In genomic region chr19:39959407-39959806, GRCh38 we compare ENCODE assay signal across 8 cellular contexts. TPM values are rescaled to one million over a fixed set of nuclear protein-coding genes. Genes with fewer than 3 reads are reported as not detected.
DNase-seq lines count a peak whose midpoint lies in the region; ATAC-seq and TF ChIP-seq lines count a peak whose summit lies in the region.
"Not testable (repeated sequence)": the region's sequence is repeated elsewhere in the genome, so short reads cannot be mapped to it uniquely, and the experiment has no call there.

No MANE protein-coding gene starts in this region.

- not testable (repeated sequence) for H3K4me3 ChIP-seq in CD8-positive, alpha-beta T cell (ENCODE audit: low read depth, low read length)
- peak overlapping the region; percentile 24 for H3K4me3 ChIP-seq in naive thymus-derived CD4-positive, alpha-beta T cell (ENCODE audit: low read length)

- not testable (repeated sequence) for H3K9me3 Mint-ChIP-seq in CD8-positive, alpha-beta T cell; T-helper 2 cell treated with Interferon-gamma antibody and Interleukin-4, amounts not matched to agents 5 μg/mL and 100 μg/mL, for 36 hours; activated CD8-positive, alpha-beta T cell treated with anti-CD3 and anti-CD28 coated beads for 36 hours; activated naive CD4-positive, alpha-beta T cell treated with anti-CD3 and anti-CD28 coated beads for 36 hours; central memory CD8-positive, alpha-beta T cell; naive thymus-derived CD4-positive, alpha-beta T cell

- H3K36me3 Mint-ChIP-seq in CD8-positive, alpha-beta T cell; T-helper 2 cell treated with Interferon-gamma antibody and Interleukin-4, amounts not matched to agents 5 μg/mL and 100 μg/mL, for 36 hours (ENCODE audit: low read depth); activated CD8-positive, alpha-beta T cell treated with anti-CD3 and anti-CD28 coated beads for 36 hours (ENCODE audit: low read depth); activated naive CD4-positive, alpha-beta T cell treated with anti-CD3 and anti-CD28 coated beads for 36 hours (ENCODE audit: low read depth); central memory CD8-positive, alpha-beta T cell (ENCODE audit: insufficient read depth); naive thymus-derived CD4-positive, alpha-beta T cell: not testable (repeated sequence)

- not testable (repeated sequence) for H3K27me3 Mint-ChIP-seq in CD8-positive, alpha-beta T cell (ENCODE audit: low read depth); T-helper 2 cell treated with Interferon-gamma antibody and Interleukin-4, amounts not matched to agents 5 μg/mL and 100 μg/mL, for 36 hours (ENCODE audit: low read depth); activated CD8-positive, alpha-beta T cell treated with anti-CD3 and anti-CD28 coated beads for 36 hours; activated naive CD4-positive, alpha-beta T cell treated with anti-CD3 and anti-CD28 coated beads for 36 hours (ENCODE audit: low read depth); central memory CD8-positive, alpha-beta T cell; naive thymus-derived CD4-positive, alpha-beta T cell

- H3K27ac ChIP-seq in CD8-positive, alpha-beta T cell (ENCODE audit: low read depth, low read length) = not testable (repeated sequence)
- peak overlapping the region; percentile 67 for H3K27ac ChIP-seq in naive thymus-derived CD4-positive, alpha-beta T cell (ENCODE audit: low read depth, low read length)

- DNase-seq in CD8-positive, alpha-beta T cell; T-helper 2 cell treated with Interferon-gamma antibody and Interleukin-4, amounts not matched to agents 5 μg/mL and 100 μg/mL, for 36 hours (ENCODE audit: low spot score); activated CD8-positive, alpha-beta T cell treated with anti-CD3 and anti-CD28 coated beads for 36 hours; central memory CD8-positive, alpha-beta T cell (ENCODE audit: low spot score in 2 of 2): not testable (repeated sequence)
- DNase-seq in MV-4-11 (lab: John Stamatoyannopoulos, UW) = peak; percentile 24
- peak; percentile 9 for DNase-seq in activated naive CD4-positive, alpha-beta T cell treated with anti-CD3 and anti-CD28 coated beads for 36 hours
- DNase-seq in naive thymus-derived CD4-positive, alpha-beta T cell = peak in 2 of 9 donors; percentile 13 to 19
- DNase-seq in stimulated activated naive CD8-positive, alpha-beta T cell treated with anti-CD3 and anti-CD28 coated beads, Interleukin-15, Interleukin-2, amounts not matched to agents 100 U/mL and 50 U/mL, for 24 hours = peak; percentile 6

- not testable (repeated sequence) for H3K36me3 ChIP-seq in CD8-positive, alpha-beta T cell (ENCODE audit: insufficient read depth, low read length); naive thymus-derived CD4-positive, alpha-beta T cell (ENCODE audit: control insufficient read depth in 2 of 3, insufficient read depth in 3 of 3, low read length in 3 of 3)

- TF ChIP-seq CTCF in CD8-positive, alpha-beta T cell (IDR thresholded peaks at IDR 0.05); activated CD8-positive, alpha-beta T cell treated with anti-CD3 and anti-CD28 coated beads for 36 hours (IDR thresholded peaks at IDR 0.05): not testable (repeated sequence)

- POLR2A ChIA-PET in CD8-positive, alpha-beta T cell (lab: Charles Lee) = interaction anchor here (1.1 kb wide), 1 partner anchor 11 kb away, joined by 7 read pairs; the partner anchor contains the start of gene PSMC4
- POLR2A ChIA-PET in activated CD8-positive, alpha-beta T cell treated with anti-CD3 and anti-CD28 coated beads for 36 hours (lab: Charles Lee) = not testable (repeated sequence)
- POLR2A ChIA-PET in naive thymus-derived CD4-positive, alpha-beta T cell (lab: Charles Lee) = interaction anchor here (1.0 to 3.0 kb wide), 4 partner anchors 10 to 52 kb away, joined by 3 to 30 read pairs (median 8); partner anchors contain the start of gene PSMC4

- H3K4me1 ChIP-seq in CD8-positive, alpha-beta T cell (ENCODE audit: insufficient read depth, low read length) = peaks cover 28% of the 10 kb centered on the region
- peaks cover 3 to 26% of the 10 kb centered on the region in 2 donors for H3K4me1 ChIP-seq in naive thymus-derived CD4-positive, alpha-beta T cell (ENCODE audit: control insufficient read depth in 2 of 2, insufficient read depth in 2 of 2, low read length in 2 of 2)

- peak overlapping the region; percentile 87 for H3K27ac Mint-ChIP-seq in CD8-positive, alpha-beta T cell
- H3K27ac Mint-ChIP-seq in T-helper 2 cell treated with Interferon-gamma antibody and Interleukin-4, amounts not matched to agents 5 μg/mL and 100 μg/mL, for 36 hours = peak overlapping the region; percentile 70
- peak overlapping the region; percentile 86 for H3K27ac Mint-ChIP-seq in activated CD8-positive, alpha-beta T cell treated with anti-CD3 and anti-CD28 coated beads for 36 hours
- peak overlapping the region; percentile 98 for H3K27ac Mint-ChIP-seq in activated naive CD4-positive, alpha-beta T cell treated with anti-CD3 and anti-CD28 coated beads for 36 hours
- H3K27ac Mint-ChIP-seq in central memory CD8-positive, alpha-beta T cell (ENCODE audit: low read depth) = peak overlapping the region; percentile 78
- peak overlapping the region; percentile 67 to 98 (median 95) for H3K27ac Mint-ChIP-seq in naive thymus-derived CD4-positive, alpha-beta T cell

- intact Hi-C loops in CD8-positive, alpha-beta T cell (cut with DNase I, micrococcal nuclease); activated CD8-positive, alpha-beta T cell treated with anti-CD3 and anti-CD28 coated beads for 36 hours (cut with micrococcal nuclease): not testable (repeated sequence)
- intact Hi-C loops in activated naive CD4-positive, alpha-beta T cell treated with anti-CD3 and anti-CD28 coated beads for 36 hours (cut with micrococcal nuclease) = loop anchor here (10.0 kb wide), 1 partner anchor 655 kb away; no protein-coding TSS in a partner anchor
- intact Hi-C loops in naive thymus-derived CD4-positive, alpha-beta T cell (cut with micrococcal nuclease) = loop anchor here in 1 of 2 donors (1.0 kb wide), 2 partner anchors 11 to 15 kb away; no protein-coding TSS in a partner anchor

- CTCF ChIA-PET in CD8-positive, alpha-beta T cell (lab: Charles Lee) = interaction anchor here (1.0 to 6.9 kb wide), 2 partner anchors 10 to 191 kb away, joined by 3 to 55 read pairs; partner anchors contain the start of gene PSMC4
- CTCF ChIA-PET in activated CD8-positive, alpha-beta T cell treated with anti-CD3 and anti-CD28 coated beads for 36 hours (lab: Charles Lee) = interaction anchor here (1.1 kb wide), 1 partner anchor 11 kb away, joined by 4 read pairs; the partner anchor contains the start of gene PSMC4
- CTCF ChIA-PET in activated naive CD4-positive, alpha-beta T cell treated with anti-CD3 and anti-CD28 coated beads for 36 hours (lab: Charles Lee) = interaction anchor here (2.2 kb wide), 1 partner anchor 11 kb away, joined by 17 read pairs; the partner anchor contains the start of gene PSMC4
- CTCF ChIA-PET in naive thymus-derived CD4-positive, alpha-beta T cell (lab: Charles Lee) = interaction anchor here (3.1 kb wide), 1 partner anchor 11 kb away, joined by 14 read pairs; the partner anchor contains the start of gene PSMC4

- H3K4me3 Mint-ChIP-seq in CD8-positive, alpha-beta T cell = peak overlapping the region; percentile 69
- H3K4me3 Mint-ChIP-seq in T-helper 2 cell treated with Interferon-gamma antibody and Interleukin-4, amounts not matched to agents 5 μg/mL and 100 μg/mL, for 36 hours = peak overlapping the region; percentile 16
- peak overlapping the region; percentile 65 for H3K4me3 Mint-ChIP-seq in activated CD8-positive, alpha-beta T cell treated with anti-CD3 and anti-CD28 coated beads for 36 hours
- H3K4me3 Mint-ChIP-seq in activated naive CD4-positive, alpha-beta T cell treated with anti-CD3 and anti-CD28 coated beads for 36 hours = peak overlapping the region; percentile 62
- not testable (repeated sequence) for H3K4me3 Mint-ChIP-seq in central memory CD8-positive, alpha-beta T cell
- peak overlapping the region; percentile 32 to 88 (median 82) for H3K4me3 Mint-ChIP-seq in naive thymus-derived CD4-positive, alpha-beta T cell

- not testable (repeated sequence) for ATAC-seq in CD8-positive, alpha-beta T cell; activated CD8-positive, alpha-beta T cell treated with anti-CD3 and anti-CD28 coated beads for 36 hours; central memory CD8-positive, alpha-beta T cell (replicated peaks; ENCODE audit: extremely low read depth, poor library complexity, severe bottlenecking); naive thymus-derived CD4-positive, alpha-beta T cell; stimulated activated naive CD8-positive, alpha-beta T cell treated with anti-CD3 and anti-CD28 coated beads, Interleukin-15, Interleukin-2, amounts not matched to agents 100 U/mL and 50 U/mL, for 24 hours

- not testable (repeated sequence) for H3K9me3 ChIP-seq in CD8-positive, alpha-beta T cell (ENCODE audit: low read length); naive thymus-derived CD4-positive, alpha-beta T cell (ENCODE audit: control insufficient read depth in 2 of 3, low read length in 3 of 3)

- peaks cover 49% of the 10 kb centered on the region for H3K4me1 Mint-ChIP-seq in CD8-positive, alpha-beta T cell (ENCODE audit: low read depth)
- peaks cover 38% of the 10 kb centered on the region for H3K4me1 Mint-ChIP-seq in T-helper 2 cell treated with Interferon-gamma antibody and Interleukin-4, amounts not matched to agents 5 μg/mL and 100 μg/mL, for 36 hours (ENCODE audit: low read depth)
- H3K4me1 Mint-ChIP-seq in activated CD8-positive, alpha-beta T cell treated with anti-CD3 and anti-CD28 coated beads for 36 hours (ENCODE audit: low read depth) = peaks cover 36% of the 10 kb centered on the region
- H3K4me1 Mint-ChIP-seq in activated naive CD4-positive, alpha-beta T cell treated with anti-CD3 and anti-CD28 coated beads for 36 hours (ENCODE audit: low read depth) = peaks cover 57% of the 10 kb centered on the region
- H3K4me1 Mint-ChIP-seq in central memory CD8-positive, alpha-beta T cell = peaks cover 16% of the 10 kb centered on the region
- peaks cover 27 to 79% (median 59%) of the 10 kb centered on the region in 7 donors for H3K4me1 Mint-ChIP-seq in naive thymus-derived CD4-positive, alpha-beta T cell

- not testable (repeated sequence) for H3K27me3 ChIP-seq in CD8-positive, alpha-beta T cell (ENCODE audit: insufficient read depth, low read length); naive thymus-derived CD4-positive, alpha-beta T cell (ENCODE audit: control insufficient read depth in 2 of 2, insufficient read depth in 2 of 2, low read length in 2 of 2)

RNA-seq across cellular contexts. Expression of gene PSMC4, which starts 11.6 kb away (rescaled TPM):
- total RNA-seq in CD8-positive, alpha-beta T cell = 10 to 100 TPM; 75.9 to 79.0 TPM
- total RNA-seq in activated CD8-positive, alpha-beta T cell treated with anti-CD3 and anti-CD28 coated beads for 36 hours = 100 to 1,000 TPM; 105 to 107 TPM
- 10 to 100 TPM; 79.7 to 82.1 TPM for total RNA-seq in activated naive CD4-positive, alpha-beta T cell treated with anti-CD3 and anti-CD28 coated beads for 36 hours
- total RNA-seq in naive thymus-derived CD4-positive, alpha-beta T cell = 100 to 1,000 TPM in 1 of 5 experiments, 10 to 100 TPM in 4; 48.7 to 146 (median 69.1) TPM
- polyA plus RNA-seq in naive thymus-derived CD4-positive, alpha-beta T cell = 10 to 100 TPM; 73.5 to 91.1 TPM

RNA-seq across cellular contexts. Expression of gene FCGBP, which starts 25.0 kb away (rescaled TPM):
- 10 to 100 TPM; 28.1 to 31.9 TPM for total RNA-seq in CD8-positive, alpha-beta T cell
- total RNA-seq in activated CD8-positive, alpha-beta T cell treated with anti-CD3 and anti-CD28 coated beads for 36 hours = 1 to 10 TPM; 4.8 to 6.9 TPM
- total RNA-seq in activated naive CD4-positive, alpha-beta T cell treated with anti-CD3 and anti-CD28 coated beads for 36 hours = 1 to 10 TPM; 3.1 to 3.8 TPM
- 100 to 1,000 TPM in 2 of 5 experiments, 10 to 100 TPM in 3; 14.9 to 118 (median 28.1) TPM for total RNA-seq in naive thymus-derived CD4-positive, alpha-beta T cell
- 1 to 10 TPM in 1 of 2 donors, under 1 TPM in 1; 0.57 to 1.6 TPM for polyA plus RNA-seq in naive thymus-derived CD4-positive, alpha-beta T cell

RNA-seq across cellular contexts. Expression of gene ZNF546, which starts 37.5 kb away (rescaled TPM):
- 1 to 10 TPM; 1.6 to 2.4 TPM for total RNA-seq in CD8-positive, alpha-beta T cell
- total RNA-seq in activated CD8-positive, alpha-beta T cell treated with anti-CD3 and anti-CD28 coated beads for 36 hours = 1 to 10 TPM; 5.2 to 5.6 TPM
- total RNA-seq in activated naive CD4-positive, alpha-beta T cell treated with anti-CD3 and anti-CD28 coated beads for 36 hours = 1 to 10 TPM; 1.6 to 2.3 TPM
- total RNA-seq in naive thymus-derived CD4-positive, alpha-beta T cell = 10 to 100 TPM in 2 of 5 experiments, 1 to 10 TPM in 3; 4.7 to 24.8 (median 7.5) TPM
- polyA plus RNA-seq in naive thymus-derived CD4-positive, alpha-beta T cell = 1 to 10 TPM; 7.0 to 7.6 TPM
